12 cellular contexts compared by ENCODE assay signal in the genomic region with DNA sequence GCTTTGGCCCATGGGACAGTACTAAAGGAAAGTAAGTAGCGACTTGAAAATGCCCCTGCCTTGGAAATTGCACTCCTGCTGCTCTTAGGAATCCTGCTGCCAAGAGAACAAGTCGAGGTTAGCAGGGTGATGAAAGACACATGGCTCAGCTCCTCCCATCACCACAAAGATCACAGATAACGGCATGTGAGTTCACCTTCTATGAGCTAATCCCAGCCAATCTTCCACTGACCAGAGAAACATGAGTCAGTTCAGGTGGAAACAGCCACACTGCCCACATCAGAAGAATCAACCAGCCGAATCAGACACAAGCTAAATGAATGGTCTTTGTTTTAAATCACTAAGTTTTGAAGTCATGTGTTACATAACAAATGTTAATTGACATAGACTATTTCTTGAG.
DNase-seq lines count a peak whose midpoint lies in the region; ATAC-seq and TF ChIP-seq lines count a peak whose summit lies in the region.
"Had no signal": no experiment of that assay in that cellular context is flagged by ENCODE, and none has a peak within 500 bp of the region (broad histone marks: within the 10 kb centered on the region; RNA-seq: fewer than 3 reads in every experiment).

No MANE protein-coding gene starts in this region.

- 26 to 39% (median 32%) methylated on average over 4 of the region's 4 CpGs for WGBS in adrenal gland, 4 donors
- 33% methylated on average over 3 of the region's 4 CpGs for WGBS in right lobe of liver (ENCODE audit: insufficient coverage, low coverage, low lambda C conversion rate, missing lambda C conversion rate)

- TF ChIP-seq CTCF in GM13977 (IDR thresholded peaks at IDR 0.05; ENCODE audit: extremely low read depth, insufficient read depth, missing control alignments) (no peak), adrenal gland (IDR thresholded peaks at IDR 0.05) (no peak), right lobe of liver (IDR thresholded peaks at IDR 0.05) (no peak), GM13976 (IDR thresholded peaks at IDR 0.05; ENCODE audit: borderline replicate concordance, control extremely low read depth, extremely low read depth, insufficient read depth, missing control alignments) (no peak), ascending aorta (IDR thresholded peaks at IDR 0.05) (no peak)

- no peak overlapping the region for H3K4me3 ChIP-seq in adrenal gland
- H3K4me3 ChIP-seq in right lobe of liver = no peak overlapping the region
- no peak overlapping the region for H3K4me3 ChIP-seq in ascending aorta
- H3K4me3 ChIP-seq: SJCRH30, testis had no signal

- DNase-seq in GM13977 (ENCODE audit: low spot score) (peak; percentile 6), adrenal gland (peak; percentile 45 to 85 (median 78)), right lobe of liver (peak in 2 of 3 donors; percentile 25 to 57), GM13976 (ENCODE audit: low spot score) (no peak), HPDE6-E6E7 (ENCODE audit: extremely low spot score) (no peak), activated gamma-delta T cell treated with Interleukin-2 at 50 U/mL for 16 hours (no peak), ascending aorta (ENCODE audit: low spot score in 2 of 2) (no peak)
- DNase-seq: midbrain, NCI-H1436, testis had no signal

- TF ChIP-seq POLR2A in adrenal gland (IDR thresholded peaks at IDR 0.05) (peak in 1 of 2 donors; percentile 52), right lobe of liver (IDR thresholded peaks at IDR 0.05) (no peak)

- H3K27ac ChIP-seq in adrenal gland = peak overlapping the region in 3 of 5 donors; percentile 20 to 60 (median 27)
- H3K27ac ChIP-seq in right lobe of liver = peak overlapping the region in 1 of 3 donors; percentile 11
- no peak overlapping the region for H3K27ac ChIP-seq in ascending aorta
- H3K27ac ChIP-seq: SJCRH30, testis had no signal

- H3K36me3 ChIP-seq in adrenal gland (replicated peaks in 1 of 2) (no peaks in the 10 kb centered on the region), right lobe of liver (no peaks in the 10 kb centered on the region), ascending aorta (no peaks in the 10 kb centered on the region)
- H3K36me3 ChIP-seq: SJCRH30 had no signal

- intact Hi-C loops in adrenal gland (cut with DNase I) (no loop called here), right lobe of liver (cut with DNase I) (no loop called here), ascending aorta (cut with DNase I) (no loop called here)

- H3K9me3 ChIP-seq in adrenal gland (replicated peaks in 1 of 3) (no peaks in the 10 kb centered on the region), right lobe of liver (no peaks in the 10 kb centered on the region), ascending aorta (no peaks in the 10 kb centered on the region)
- H3K9me3 ChIP-seq: SJCRH30, testis had no signal

- peak; percentile 79 for ATAC-seq in HG02678 (IDR thresholded peaks at IDR 0.05; ENCODE audit: unreplicated experiment)
- peak; percentile 85 to 100 (median 93) for ATAC-seq in right lobe of liver

- H3K4me1 ChIP-seq in adrenal gland (replicated peaks in 1 of 2) = peaks cover 4 to 23% of the 10 kb centered on the region in 2 donors
- H3K4me1 ChIP-seq in right lobe of liver = no peaks in the 10 kb centered on the region
- H3K4me1 ChIP-seq in ascending aorta = no peaks in the 10 kb centered on the region
- H3K4me1 ChIP-seq: SJCRH30, testis had no signal

- H3K27me3 ChIP-seq in adrenal gland = no peaks in the 10 kb centered on the region
- H3K27me3 ChIP-seq in right lobe of liver = no peaks in the 10 kb centered on the region
- no peaks in the 10 kb centered on the region for H3K27me3 ChIP-seq in ascending aorta
- H3K27me3 ChIP-seq: SJCRH30, testis had no signal

- in situ Hi-C loops in GM13977 (cut with MboI; ENCODE audit: low pct_unique_long_range_greater_than_20kb, low sequenced_read_pairs, unreplicated experiment) (no loop called here), GM13976 (cut with MboI; ENCODE audit: low sequenced_read_pairs, unreplicated experiment) (no loop called here)

Comparison
In these comparisons a context has a peak if more than half of its experiments do, and no peak if none do; other contexts are left out.
1. DNase-seq: peak in GM13977 (single experiment), adrenal gland (7 of 7) and right lobe of liver (2 of 3); none in GM13976 (single experiment), HPDE6-E6E7 (single experiment), activated gamma-delta T cell treated with Interleukin-2 at 50 U/mL for 16 hours (single experiment) and ascending aorta (0 of 2).
2. H3K27ac ChIP-seq: peak in adrenal gland (3 of 5); none in ascending aorta (0 of 2).